Comparison of ENCODE assay signal across 18 cellular contexts in genomic region chr22:45998638-45999378, GRCh38. TPM values are rescaled to one million over a fixed set of nuclear protein-coding genes. Genes with fewer than 3 reads are reported as not detected.
DNase-seq lines count a peak whose midpoint lies in the region; ATAC-seq and TF ChIP-seq lines count a peak whose summit lies in the region.
"Had no signal": no experiment of that assay in that cellular context is flagged by ENCODE, and none has a peak within 500 bp of the region (broad histone marks: within the 10 kb centered on the region; RNA-seq: fewer than 3 reads in every experiment).

No MANE protein-coding gene starts in this region.

- peaks cover 0 to 6% (median 0%) of the 10 kb centered on the region in 5 experiments for H3K9me3 Mint-ChIP-seq in brain
- H3K9me3 Mint-ChIP-seq: CD8-positive, alpha-beta memory T cell had no signal

- TF ChIP-seq CTCF in brain (conservative IDR thresholded peaks at IDR 0.05) (no peak), lung (IDR thresholded peaks at IDR 0.05; ENCODE audit: control extremely low read depth, extremely low read depth) (no peak), suprapubic skin (IDR thresholded peaks at IDR 0.05) (no peak), GM10266 (IDR thresholded peaks at IDR 0.05; ENCODE audit: control insufficient read depth, insufficient read depth, low read depth, missing control alignments) (no peak)

- peak; percentile 32 to 63 for DNase-seq in NCI-H2081 (lab: John Stamatoyannopoulos, UW)
- no peak for DNase-seq in NCI-H2081 treated with DMSO at 0.1 percent for 48 hours (lab: John Stamatoyannopoulos, UW)
- DNase-seq in lung (ENCODE audit: low spot score), result no peak
- DNase-seq in suprapubic skin (ENCODE audit: low spot score in 2 of 2), result peak in 1 of 2 donors; percentile 50
- DNase-seq in nucleus accumbens (lab: John Stamatoyannopoulos, UW), result no peak
- DNase-seq in GM10266 (ENCODE audit: extremely low spot score), result no peak
- DNase-seq: 8988T; CD8-positive, alpha-beta memory T cell; effector memory CD8-positive, alpha-beta T cell; foreskin keratinocyte; Karpas-422; naive B cell; NCI-H187 treated with DMSO at 0.1 percent for 48 hours had no signal

- H3K27me3 ChIP-seq in lung (ENCODE audit: control insufficient read depth, insufficient read depth) (no peaks in the 10 kb centered on the region), suprapubic skin (no peaks in the 10 kb centered on the region)
- H3K27me3 ChIP-seq: foreskin keratinocyte had no signal

- H3K27ac ChIP-seq in lung (ENCODE audit: low read depth in 1 of 2, low read length in 1 of 2), result peak overlapping the region; percentile 74 to 81
- H3K27ac ChIP-seq in suprapubic skin, result peak overlapping the region; percentile 83
- H3K27ac ChIP-seq: foreskin keratinocyte had no signal

- ATAC-seq in lung (ENCODE audit: insufficient read depth, low FRiP score) (no peak), GM19463 (IDR thresholded peaks at IDR 0.05; ENCODE audit: unreplicated experiment) (no peak)
- ATAC-seq: effector memory CD8-positive, alpha-beta T cell; foreskin keratinocyte had no signal

- H3K4me3 Mint-ChIP-seq in brain, result no peak overlapping the region
- H3K4me3 Mint-ChIP-seq: CD8-positive, alpha-beta memory T cell; effector memory CD8-positive, alpha-beta T cell; naive B cell had no signal

- WGBS in lung, 2 donors, result 73 to 84% methylated on average over 13 of the region's 13 CpGs
- 87% methylated on average over 13 of the region's 13 CpGs for WGBS in suprapubic skin

- H3K27me3 Mint-ChIP-seq in brain, result peaks cover 4% of the 10 kb centered on the region

- peak overlapping the region in 4 of 5 experiments; percentile 25 to 86 (median 84) for H3K27ac Mint-ChIP-seq in brain
- H3K27ac Mint-ChIP-seq: CD8-positive, alpha-beta memory T cell; effector memory CD8-positive, alpha-beta T cell had no signal

- no peak for TF ChIP-seq POLR2A in suprapubic skin (IDR thresholded peaks at IDR 0.05)

- TF ChIP-seq EP300 in suprapubic skin (IDR thresholded peaks at IDR 0.05), result no peak

- H3K36me3 Mint-ChIP-seq in brain, result no peaks in the 10 kb centered on the region
- H3K36me3 Mint-ChIP-seq: CD8-positive, alpha-beta memory T cell; naive B cell had no signal

- no peak overlapping the region for H3K4me3 ChIP-seq in lung
- H3K4me3 ChIP-seq in suprapubic skin, result no peak overlapping the region
- H3K4me3 ChIP-seq: smooth muscle cell had no signal

- H3K4me1 Mint-ChIP-seq in brain, result peaks cover 37% of the 10 kb centered on the region

- peaks cover 5 to 43% of the 10 kb centered on the region in 2 donors for H3K4me1 ChIP-seq in lung (ENCODE audit: control insufficient read depth in 2 of 2, insufficient read depth in 2 of 2, low read length in 2 of 2)
- H3K4me1 ChIP-seq in suprapubic skin, result peaks cover 77% of the 10 kb centered on the region

- H3K9me3 ChIP-seq in lung (ENCODE audit: control insufficient read depth in 2 of 2, insufficient read depth in 1 of 2, low read length in 1 of 2) (no peaks in the 10 kb centered on the region), suprapubic skin (no peaks in the 10 kb centered on the region)

- H3K36me3 ChIP-seq in lung (ENCODE audit: control insufficient read depth in 2 of 2, insufficient read depth in 2 of 2, low read length in 2 of 2) (no peaks in the 10 kb centered on the region), suprapubic skin (no peaks in the 10 kb centered on the region)

RNA-seq across cellular contexts. Expression of gene WNT7B, which starts 21.8 kb away (rescaled TPM):
- polyA plus RNA-seq in brain (ENCODE audit: insufficient read depth, low read depth, low replicate concordance), result 15.9 TPM
- total RNA-seq in lung, result 10 to 100 TPM in 1 of 2 donors, 1 to 10 TPM in 1; 4.4 to 12.5 TPM
- polyA plus RNA-seq in lung, result 1 to 10 TPM; 3.5 to 8.6 TPM
- total RNA-seq in suprapubic skin, result 10 to 100 TPM; 18.7 to 54.4 (median 44.1) TPM
- total RNA-seq: aorta; CD8-positive, alpha-beta memory T cell; subcutaneous adipose tissue had no signal
- polyA plus RNA-seq: aorta; CD8-positive, alpha-beta memory T cell had no signal

Comparison
In these comparisons a context has a peak if more than half of its experiments do, and no peak if none do; other contexts are left out.
1. DNase-seq: peak in NCI-H2081 (2 of 2); none in NCI-H2081 treated with DMSO at 0.1 percent for 48 hours (single experiment), lung (single experiment), nucleus accumbens (0 of 56) and GM10266 (single experiment).